15 cellular contexts compared by ENCODE assay signal in the genomic region with DNA sequence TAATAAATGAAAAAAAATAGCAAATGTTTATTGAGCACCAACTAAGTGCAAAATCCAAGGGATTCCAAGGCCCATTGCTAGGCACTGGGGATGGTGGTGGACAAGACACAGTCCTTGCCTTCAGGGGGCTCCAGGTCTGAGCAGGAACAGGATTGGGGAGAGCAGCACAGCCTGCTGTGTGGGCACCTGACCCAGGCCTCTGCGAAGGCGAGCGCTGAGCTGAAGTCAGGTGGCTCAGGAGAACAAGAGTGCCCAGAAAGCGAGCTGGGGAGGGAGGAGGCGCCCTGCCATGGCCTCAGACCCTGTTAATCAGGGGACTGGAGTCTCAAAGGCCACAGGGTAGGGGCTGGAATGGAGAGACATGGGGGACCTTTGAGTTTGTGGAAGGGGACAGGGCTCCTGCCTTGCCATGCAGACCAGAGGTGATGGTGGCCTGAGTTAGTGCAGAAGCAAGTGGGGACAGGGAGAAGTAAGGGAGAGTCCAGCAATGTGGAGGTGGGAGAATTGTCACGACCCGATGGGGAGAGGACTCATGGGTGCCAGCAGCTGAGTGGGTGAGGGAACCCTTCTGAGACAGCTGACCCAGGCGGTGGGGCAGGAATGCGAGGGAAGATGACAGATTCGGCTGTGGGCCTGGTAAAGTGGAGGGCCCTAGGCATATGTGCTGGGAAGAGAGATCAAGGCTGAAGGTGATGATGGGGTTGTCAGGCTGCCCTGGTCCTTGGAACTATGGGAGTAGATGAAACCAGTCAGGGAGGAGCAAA. TPM values are rescaled to one million over a fixed set of nuclear protein-coding genes. Genes with fewer than 3 reads are reported as not detected.
DNase-seq lines count a peak whose midpoint lies in the region; ATAC-seq and FAIRE-seq lines count a peak whose summit lies in the region.
"Had no signal": no experiment of that assay in that cellular context is flagged by ENCODE, and none has a peak within 500 bp of the region (broad histone marks: within the 10 kb centered on the region; RNA-seq: fewer than 3 reads in every experiment).

No MANE protein-coding gene starts in this region.

- no peaks in the 10 kb centered on the region for H3K9me3 Mint-ChIP-seq in activated naive CD4-positive, alpha-beta T cell treated with anti-CD3 and anti-CD28 coated beads, Interleukin-2, amount 10 ng/mL, durations not matched to agents 7 days and 5 days
- H3K9me3 Mint-ChIP-seq in effector memory CD8-positive, alpha-beta T cell, result no peaks in the 10 kb centered on the region
- peaks cover 0 to 2% of the 10 kb centered on the region in 2 donors for H3K9me3 Mint-ChIP-seq in stimulated activated naive B cell treated with anti-CD40 and anti-IgM and Interleukin-4, amounts not matched to agents 10 μg/mL and 1 μg/mL and 100 μg/mL, for 72 hours

- no peak for FAIRE-seq in GM19239 (lab: Jason Lieb, UNC)

- peak overlapping the region; percentile 83 for H3K27ac Mint-ChIP-seq in activated naive CD4-positive, alpha-beta T cell treated with anti-CD3 and anti-CD28 coated beads, Interleukin-2, amount 10 ng/mL, durations not matched to agents 7 days and 5 days
- H3K27ac Mint-ChIP-seq in T-helper 17 cell, result peak overlapping the region; percentile 100
- peak overlapping the region; percentile 100 for H3K27ac Mint-ChIP-seq in effector memory CD8-positive, alpha-beta T cell
- peak overlapping the region; percentile 92 for H3K27ac Mint-ChIP-seq in stimulated activated naive B cell treated with anti-CD40 and anti-IgM and Interleukin-4, amounts not matched to agents 10 μg/mL and 1 μg/mL and 100 μg/mL, for 72 hours

- no peaks in the 10 kb centered on the region for H3K27me3 ChIP-seq in H7 (ENCODE audit: control insufficient read depth, insufficient read depth, low read length)
- H3K27me3 ChIP-seq: adrenal gland had no signal

- H3K36me3 Mint-ChIP-seq in activated naive CD4-positive, alpha-beta T cell treated with anti-CD3 and anti-CD28 coated beads, Interleukin-2, amount 10 ng/mL, durations not matched to agents 7 days and 5 days, result peaks cover 32% of the 10 kb centered on the region
- no peaks in the 10 kb centered on the region for H3K36me3 Mint-ChIP-seq in T-helper 17 cell (ENCODE audit: low read depth)
- peaks cover 60% of the 10 kb centered on the region for H3K36me3 Mint-ChIP-seq in effector memory CD8-positive, alpha-beta T cell (ENCODE audit: insufficient read depth)
- H3K36me3 Mint-ChIP-seq in stimulated activated naive B cell treated with anti-CD40 and anti-IgM and Interleukin-4, amounts not matched to agents 10 μg/mL and 1 μg/mL and 100 μg/mL, for 72 hours, result peaks cover 16 to 33% of the 10 kb centered on the region in 2 donors

- no peak overlapping the region for H3K4me3 Mint-ChIP-seq in activated naive CD4-positive, alpha-beta T cell treated with anti-CD3 and anti-CD28 coated beads, Interleukin-2, amount 10 ng/mL, durations not matched to agents 7 days and 5 days
- H3K4me3 Mint-ChIP-seq in T-helper 17 cell, result no peak overlapping the region
- H3K4me3 Mint-ChIP-seq in effector memory CD8-positive, alpha-beta T cell, result peak overlapping the region in 1 of 2 donors; percentile 32
- peak overlapping the region; percentile 4 to 25 for H3K4me3 Mint-ChIP-seq in stimulated activated naive B cell treated with anti-CD40 and anti-IgM and Interleukin-4, amounts not matched to agents 10 μg/mL and 1 μg/mL and 100 μg/mL, for 72 hours

- no peaks in the 10 kb centered on the region for H3K9me3 ChIP-seq in T-helper 17 cell (ENCODE audit: control insufficient read depth, low read length, poor library complexity, severe bottlenecking)
- H3K9me3 ChIP-seq: adrenal gland, psoas muscle had no signal

- CTCF ChIA-PET in activated naive CD4-positive, alpha-beta T cell treated with anti-CD3 and anti-CD28 coated beads, Interleukin-2, amount 10 ng/mL, durations not matched to agents 7 days and 5 days (lab: Charles Lee), result no interaction called here

- H3K36me3 ChIP-seq in H7 (replicated peaks; ENCODE audit: control insufficient read depth, insufficient read depth, low read length), result peaks cover 9% of the 10 kb centered on the region

- no peak for DNase-seq in activated naive CD4-positive, alpha-beta T cell treated with anti-CD3 and anti-CD28 coated beads, Interleukin-2, amount 10 ng/mL, durations not matched to agents 7 days and 5 days
- DNase-seq in activated naive CD4-positive, alpha-beta T cell treated with Interleukin-2 at 50 U/mL for 16 hours, result no peak
- no peak for DNase-seq in T-helper 17 cell
- DNase-seq in effector memory CD8-positive, alpha-beta T cell, result no peak
- DNase-seq in stimulated activated naive B cell treated with anti-CD40 and anti-IgM and Interleukin-4, amounts not matched to agents 10 μg/mL and 1 μg/mL and 100 μg/mL, for 72 hours, result no peak
- DNase-seq in DMS153 (lab: John Stamatoyannopoulos, UW), result no peak
- DNase-seq in GM19239 (ENCODE audit: insufficient read length, low spot score), result no peak
- no peak for DNase-seq in H7
- DNase-seq: adrenal gland, dermis blood vessel endothelial cell, DMS79 treated with DMSO at 0.1 percent for 48 hours, GOT3, mesendoderm, MM.1S, psoas muscle had no signal

- no peaks in the 10 kb centered on the region for H3K27me3 Mint-ChIP-seq in activated naive CD4-positive, alpha-beta T cell treated with anti-CD3 and anti-CD28 coated beads, Interleukin-2, amount 10 ng/mL, durations not matched to agents 7 days and 5 days
- no peaks in the 10 kb centered on the region for H3K27me3 Mint-ChIP-seq in T-helper 17 cell
- H3K27me3 Mint-ChIP-seq in effector memory CD8-positive, alpha-beta T cell, result no peaks in the 10 kb centered on the region
- H3K27me3 Mint-ChIP-seq in stimulated activated naive B cell treated with anti-CD40 and anti-IgM and Interleukin-4, amounts not matched to agents 10 μg/mL and 1 μg/mL and 100 μg/mL, for 72 hours, result no peaks in the 10 kb centered on the region

- peaks cover 90% of the 10 kb centered on the region for H3K4me1 Mint-ChIP-seq in activated naive CD4-positive, alpha-beta T cell treated with anti-CD3 and anti-CD28 coated beads, Interleukin-2, amount 10 ng/mL, durations not matched to agents 7 days and 5 days
- H3K4me1 Mint-ChIP-seq in T-helper 17 cell, result peaks cover 52% of the 10 kb centered on the region
- H3K4me1 Mint-ChIP-seq in effector memory CD8-positive, alpha-beta T cell (ENCODE audit: low read depth in 2 of 2), result peaks cover 50 to 56% of the 10 kb centered on the region in 2 donors
- peaks cover 51 to 76% of the 10 kb centered on the region in 2 donors for H3K4me1 Mint-ChIP-seq in stimulated activated naive B cell treated with anti-CD40 and anti-IgM and Interleukin-4, amounts not matched to agents 10 μg/mL and 1 μg/mL and 100 μg/mL, for 72 hours

- H3K4me3 ChIP-seq in H7 (ENCODE audit: insufficient read depth, low read depth, low read length), result no peak overlapping the region
- H3K4me3 ChIP-seq: adrenal gland, psoas muscle had no signal

- no peak for ATAC-seq in T-helper 17 cell
- ATAC-seq in effector memory CD8-positive, alpha-beta T cell (replicated peaks), result no peak
- ATAC-seq in stimulated activated naive B cell treated with anti-CD40 and anti-IgM and Interleukin-4, amounts not matched to agents 10 μg/mL and 1 μg/mL and 100 μg/mL, for 72 hours (replicated peaks), result no peak
- ATAC-seq: psoas muscle had no signal

RNA-seq across cellular contexts. Expression of gene ORAI2, which starts 4.1 kb away (rescaled TPM):
- 10 to 100 TPM; 33.9 to 50.5 TPM for total RNA-seq in T-helper 17 cell
- 13.3 and 17.3 TPM in 2 replicates for total RNA-seq in H7 (2014; rRNA removed; shearing (Covaris generic))

RNA-seq across cellular contexts. Expression of gene PRKRIP1, which starts 33.2 kb away (rescaled TPM):
- total RNA-seq in T-helper 17 cell, result 10 to 100 TPM; 38.0 to 44.0 TPM
- total RNA-seq in H7 (2014; rRNA removed; shearing (Covaris generic)), result 20.5 and 24.4 TPM in 2 replicates

RNA-seq across cellular contexts. Expression of gene ALKBH4, which starts 35.3 kb away (rescaled TPM):
- 1 to 10 TPM; 4.4 to 5.5 TPM for total RNA-seq in T-helper 17 cell
- 29.1 and 30.5 TPM in 2 replicates for total RNA-seq in H7 (2014; rRNA removed; shearing (Covaris generic))

RNA-seq across cellular contexts. Expression of gene LRWD1, which starts 35.5 kb away (rescaled TPM):
- 10 to 100 TPM; 13.5 to 15.2 TPM for total RNA-seq in T-helper 17 cell
- 54.0 and 67.2 TPM in 2 replicates for total RNA-seq in H7 (2014; rRNA removed; shearing (Covaris generic))

RNA-seq across cellular contexts. Expression of gene POLR2J, which starts 49.4 kb away (rescaled TPM):
- total RNA-seq in T-helper 17 cell, result 10 to 100 TPM; 35.6 to 37.9 TPM
- 40.9 and 42.2 TPM in 2 replicates for total RNA-seq in H7 (2014; rRNA removed; shearing (Covaris generic))

Comparison
In these comparisons a context has a peak if more than half of its experiments do, and no peak if none do; other contexts are left out.
1. H3K4me3 Mint-ChIP-seq: peak in stimulated activated naive B cell treated with anti-CD40 and anti-IgM and Interleukin-4, amounts not matched to agents 10 μg/mL and 1 μg/mL and 100 μg/mL, for 72 hours (2 of 2); none in activated naive CD4-positive, alpha-beta T cell treated with anti-CD3 and anti-CD28 coated beads, Interleukin-2, amount 10 ng/mL, durations not matched to agents 7 days and 5 days (single experiment) and T-helper 17 cell (single experiment).
2. Peak in every context shown above with its lines, with median percentiles within 50 percentile points of each other: H3K27ac Mint-ChIP-seq.